ENCODE assay signal across 2 cellular contexts in the genomic region with DNA sequence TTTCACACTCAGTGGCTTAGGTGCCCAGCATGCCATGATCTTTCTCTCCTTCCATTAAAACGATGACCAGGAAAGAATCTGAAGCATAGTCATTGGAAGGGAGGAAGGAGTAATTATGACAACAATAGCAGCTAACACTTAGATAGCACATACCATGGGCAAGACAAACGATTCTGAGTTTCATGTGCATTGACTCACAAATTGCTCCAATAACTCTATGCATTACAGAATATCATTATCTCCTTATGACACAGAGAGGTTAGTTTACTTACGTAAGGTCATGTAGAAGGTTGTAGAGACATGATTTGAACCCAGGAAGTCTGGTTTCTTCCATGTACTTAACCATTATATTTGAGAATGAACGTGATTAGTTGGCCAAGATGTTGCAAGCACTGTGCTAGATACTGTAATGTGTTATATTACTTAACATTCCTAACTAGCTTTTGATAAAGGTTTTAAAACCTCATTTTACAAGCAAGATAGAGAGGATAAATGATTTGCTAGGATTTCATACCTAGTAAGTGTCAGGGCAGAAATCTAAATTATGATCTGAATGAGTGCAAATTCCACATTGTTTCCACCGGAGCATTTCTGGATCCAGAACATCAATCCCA.
TF ChIP-seq lines count a peak whose summit lies in the region.

No MANE protein-coding gene starts in this region.

TF ChIP-seq in liver, 16 proteins besides CTCF, POLR2A, EP300 and RAD21:
- TF ChIP-seq JUND (IDR thresholded peaks at IDR 0.05), result no peak
- no peak for TF ChIP-seq EGR1 (IDR thresholded peaks at IDR 0.05; ENCODE audit: low read depth in 2 of 2)
- no peak for TF ChIP-seq REST (IDR thresholded peaks at IDR 0.05)
- TF ChIP-seq TAF1 (conservative IDR thresholded peaks at IDR 0.05), result no peak
- no peak for TF ChIP-seq HNF4A (conservative IDR thresholded peaks at IDR 0.05)
- TF ChIP-seq, protein P1, sequence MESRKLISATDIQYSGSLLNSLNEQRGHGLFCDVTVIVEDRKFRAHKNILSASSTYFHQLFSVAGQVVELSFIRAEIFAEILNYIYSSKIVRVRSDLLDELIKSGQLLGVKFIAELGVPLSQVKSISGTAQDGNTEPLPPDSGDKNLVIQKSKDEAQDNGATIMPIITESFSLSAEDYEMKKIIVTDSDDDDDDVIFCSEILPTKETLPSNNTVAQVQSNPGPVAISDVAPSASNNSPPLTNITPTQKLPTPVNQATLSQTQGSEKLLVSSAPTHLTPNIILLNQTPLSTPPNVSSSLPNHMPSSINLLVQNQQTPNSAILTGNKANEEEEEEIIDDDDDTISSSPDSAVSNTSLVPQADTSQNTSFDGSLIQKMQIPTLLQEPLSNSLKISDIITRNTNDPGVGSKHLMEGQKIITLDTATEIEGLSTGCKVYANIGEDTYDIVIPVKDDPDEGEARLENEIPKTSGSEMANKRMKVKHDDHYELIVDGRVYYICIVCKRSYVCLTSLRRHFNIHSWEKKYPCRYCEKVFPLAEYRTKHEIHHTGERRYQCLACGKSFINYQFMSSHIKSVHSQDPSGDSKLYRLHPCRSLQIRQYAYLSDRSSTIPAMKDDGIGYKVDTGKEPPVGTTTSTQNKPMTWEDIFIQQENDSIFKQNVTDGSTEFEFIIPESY (IDR thresholded peaks at IDR 0.05), result no peak
- TF ChIP-seq FOXA1 (IDR thresholded peaks at IDR 0.05), result no peak
- TF ChIP-seq HNF4G (IDR thresholded peaks at IDR 0.05), result no peak
- no peak for TF ChIP-seq YY1 (IDR thresholded peaks at IDR 0.05)
- TF ChIP-seq RXRA (IDR thresholded peaks at IDR 0.05), result no peak
- TF ChIP-seq GABPA (IDR thresholded peaks at IDR 0.05 in 1 of 2, conservative IDR thresholded peaks at IDR 0.05 in 1 of 2), result no peak
- TF ChIP-seq, protein P2, sequence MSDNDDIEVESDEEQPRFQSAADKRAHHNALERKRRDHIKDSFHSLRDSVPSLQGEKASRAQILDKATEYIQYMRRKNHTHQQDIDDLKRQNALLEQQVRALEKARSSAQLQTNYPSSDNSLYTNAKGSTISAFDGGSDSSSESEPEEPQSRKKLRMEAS (IDR thresholded peaks at IDR 0.05), result no peak
- TF ChIP-seq, protein P3, sequence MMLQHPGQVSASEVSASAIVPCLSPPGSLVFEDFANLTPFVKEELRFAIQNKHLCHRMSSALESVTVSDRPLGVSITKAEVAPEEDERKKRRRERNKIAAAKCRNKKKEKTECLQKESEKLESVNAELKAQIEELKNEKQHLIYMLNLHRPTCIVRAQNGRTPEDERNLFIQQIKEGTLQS (IDR thresholded peaks at IDR 0.05), result no peak
- no peak for TF ChIP-seq SP1 (IDR thresholded peaks at IDR 0.05)
- TF ChIP-seq NR2F2 (IDR thresholded peaks at IDR 0.05), result no peak
- no peak for TF ChIP-seq FOXA2 (IDR thresholded peaks at IDR 0.05)
TF ChIP-seq in liver: peak in this region for 0.

TF ChIP-seq in HepG2, 621 proteins besides CTCF, POLR2A, EP300 and RAD21:
- TF ChIP-seq RARG (CRISPR knock-in tag; IDR thresholded peaks at IDR 0.05; ENCODE audit: low read depth) (no peak), E2F5 (CRISPR knock-in tag; conservative IDR thresholded peaks at IDR 0.05) (no peak), CREBL2 (CRISPR knock-in tag; IDR thresholded peaks at IDR 0.05; ENCODE audit: borderline replicate concordance) (no peak), MEIS2 (CRISPR knock-in tag; IDR thresholded peaks at IDR 0.05) (no peak), ERF (CRISPR knock-in tag; IDR thresholded peaks at IDR 0.05) (no peak), PBX2 (CRISPR knock-in tag; IDR thresholded peaks at IDR 0.05) (no peak), ZNF709 (CRISPR knock-in tag; IDR thresholded peaks at IDR 0.05) (no peak), PHF20 (CRISPR knock-in tag; IDR thresholded peaks at IDR 0.05) (no peak), THAP11 (CRISPR knock-in tag; IDR thresholded peaks at IDR 0.05) (no peak), TMF1 (CRISPR knock-in tag; IDR thresholded peaks at IDR 0.05; ENCODE audit: low read depth) (no peak), SAP130 (CRISPR knock-in tag; IDR thresholded peaks at IDR 0.05; ENCODE audit: low read depth) (no peak), KAT7 (CRISPR knock-in tag; IDR thresholded peaks at IDR 0.05; ENCODE audit: borderline replicate concordance) (no peak), KMT2A (CRISPR knock-in tag; IDR thresholded peaks at IDR 0.05) (no peak), IKZF1 (IDR thresholded peaks at IDR 0.05) (no peak)
- TF ChIP-seq, protein P4, sequence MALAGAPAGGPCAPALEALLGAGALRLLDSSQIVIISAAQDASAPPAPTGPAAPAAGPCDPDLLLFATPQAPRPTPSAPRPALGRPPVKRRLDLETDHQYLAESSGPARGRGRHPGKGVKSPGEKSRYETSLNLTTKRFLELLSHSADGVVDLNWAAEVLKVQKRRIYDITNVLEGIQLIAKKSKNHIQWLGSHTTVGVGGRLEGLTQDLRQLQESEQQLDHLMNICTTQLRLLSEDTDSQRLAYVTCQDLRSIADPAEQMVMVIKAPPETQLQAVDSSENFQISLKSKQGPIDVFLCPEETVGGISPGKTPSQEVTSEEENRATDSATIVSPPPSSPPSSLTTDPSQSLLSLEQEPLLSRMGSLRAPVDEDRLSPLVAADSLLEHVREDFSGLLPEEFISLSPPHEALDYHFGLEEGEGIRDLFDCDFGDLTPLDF (CRISPR knock-in tag; IDR thresholded peaks at IDR 0.05), result no peak
- TF ChIP-seq, protein P5, sequence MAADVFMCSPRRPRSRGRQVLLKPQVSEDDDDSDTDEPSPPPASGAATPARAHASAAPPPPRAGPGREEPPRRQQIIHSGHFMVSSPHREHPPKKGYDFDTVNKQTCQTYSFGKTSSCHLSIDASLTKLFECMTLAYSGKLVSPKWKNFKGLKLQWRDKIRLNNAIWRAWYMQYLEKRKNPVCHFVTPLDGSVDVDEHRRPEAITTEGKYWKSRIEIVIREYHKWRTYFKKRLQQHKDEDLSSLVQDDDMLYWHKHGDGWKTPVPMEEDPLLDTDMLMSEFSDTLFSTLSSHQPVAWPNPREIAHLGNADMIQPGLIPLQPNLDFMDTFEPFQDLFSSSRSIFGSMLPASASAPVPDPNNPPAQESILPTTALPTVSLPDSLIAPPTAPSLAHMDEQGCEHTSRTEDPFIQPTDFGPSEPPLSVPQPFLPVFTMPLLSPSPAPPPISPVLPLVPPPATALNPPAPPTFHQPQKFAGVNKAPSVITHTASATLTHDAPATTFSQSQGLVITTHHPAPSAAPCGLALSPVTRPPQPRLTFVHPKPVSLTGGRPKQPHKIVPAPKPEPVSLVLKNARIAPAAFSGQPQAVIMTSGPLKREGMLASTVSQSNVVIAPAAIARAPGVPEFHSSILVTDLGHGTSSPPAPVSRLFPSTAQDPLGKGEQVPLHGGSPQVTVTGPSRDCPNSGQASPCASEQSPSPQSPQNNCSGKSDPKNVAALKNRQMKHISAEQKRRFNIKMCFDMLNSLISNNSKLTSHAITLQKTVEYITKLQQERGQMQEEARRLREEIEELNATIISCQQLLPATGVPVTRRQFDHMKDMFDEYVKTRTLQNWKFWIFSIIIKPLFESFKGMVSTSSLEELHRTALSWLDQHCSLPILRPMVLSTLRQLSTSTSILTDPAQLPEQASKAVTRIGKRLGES (CRISPR knock-in tag; IDR thresholded peaks at IDR 0.05; ENCODE audit: borderline replicate concordance), result no peak
